20 cellular contexts compared by ENCODE assay signal in the genomic region with DNA sequence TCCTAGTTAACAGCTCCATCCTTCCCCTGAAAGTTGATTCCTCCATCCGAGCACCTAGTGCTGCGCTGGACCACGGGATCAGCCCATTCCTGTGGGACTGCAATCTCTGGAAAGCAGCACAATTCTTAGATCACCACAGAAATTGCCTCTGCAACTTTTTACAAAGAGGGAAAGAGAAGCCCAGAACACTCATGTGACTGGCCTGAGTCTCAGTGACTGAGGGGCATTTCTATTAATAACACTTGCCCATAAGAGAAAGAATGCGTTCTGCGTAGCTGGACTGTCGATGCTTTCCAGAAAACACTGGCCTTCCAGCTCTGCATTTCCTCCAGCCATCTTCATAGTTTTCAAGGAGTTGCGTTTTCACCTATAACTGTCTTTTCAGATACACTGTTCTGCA. TPM values are rescaled to one million over a fixed set of nuclear protein-coding genes. Genes with fewer than 3 reads are reported as not detected.
A peak's percentile ranks its signal among the peaks of the same experiment; 100 is the strongest.
DNase-seq lines count a peak whose midpoint lies in the region; ATAC-seq and TF ChIP-seq lines count a peak whose summit lies in the region.
"Had no signal": no experiment of that assay in that cellular context is flagged by ENCODE, and none has a peak within 500 bp of the region (broad histone marks: within the 10 kb centered on the region; RNA-seq: fewer than 3 reads in every experiment).

No MANE protein-coding gene starts in this region.

- intact Hi-C loops in left cardiac atrium (cut with DNase I) = no loop called here

- H3K4me3 ChIP-seq in coronary artery = peak overlapping the region; percentile 24
- H3K4me3 ChIP-seq in osteoblast (ENCODE audit: insufficient read depth, low read length) = no peak overlapping the region
- no peak overlapping the region for H3K4me3 ChIP-seq in H7 (ENCODE audit: insufficient read depth, low read depth, low read length)
- H3K4me3 ChIP-seq: hepatocyte, uterus had no signal

- H3K27me3 ChIP-seq in osteoblast (ENCODE audit: insufficient read depth, low read length) (no peaks in the 10 kb centered on the region), H7 (ENCODE audit: control insufficient read depth, insufficient read depth, low read length) (no peaks in the 10 kb centered on the region)
- H3K27me3 ChIP-seq: hepatocyte, uterus had no signal

- H3K36me3 ChIP-seq in osteoblast (ENCODE audit: insufficient read depth, low read length) (no peaks in the 10 kb centered on the region), H7 (replicated peaks; ENCODE audit: control insufficient read depth, insufficient read depth, low read length) (no peaks in the 10 kb centered on the region)
- H3K36me3 ChIP-seq: uterus had no signal

- H3K9me3 ChIP-seq in osteoblast (ENCODE audit: low read depth, low read length) = no peaks in the 10 kb centered on the region
- H3K9me3 ChIP-seq: uterus had no signal

- no peak overlapping the region for H3K4me2 ChIP-seq in osteoblast (ENCODE audit: insufficient read depth, low read length)
- H3K4me2 ChIP-seq: hepatocyte had no signal

- H3K27ac ChIP-seq in coronary artery = peak overlapping the region; percentile 77 to 87
- H3K27ac ChIP-seq in osteoblast (ENCODE audit: low read depth, low read length) = peak overlapping the region; percentile 77
- H3K27ac ChIP-seq: hepatocyte had no signal

- no peaks in the 10 kb centered on the region for H3K79me2 ChIP-seq in osteoblast (ENCODE audit: insufficient read depth, low read length)
- H3K79me2 ChIP-seq: hepatocyte had no signal

- no peaks in the 10 kb centered on the region for H4K20me1 ChIP-seq in osteoblast (ENCODE audit: insufficient read depth, low read length)

- TF ChIP-seq CTCF in coronary artery (IDR thresholded peaks at IDR 0.05) = no peak
- no peak for TF ChIP-seq CTCF in osteoblast (IDR thresholded peaks at IDR 0.05; ENCODE audit: extremely low read depth, low read depth, low read length)

- DNase-seq in EH (ENCODE audit: low read depth) = peak; percentile 10
- no peak for DNase-seq in coronary artery (ENCODE audit: low spot score)
- DNase-seq in left cardiac atrium = no peak
- DNase-seq in osteoblast (ENCODE audit: insufficient read length, low spot score, missing footprints) = no peak
- DNase-seq in kidney glomerular epithelial cell (lab: John Stamatoyannopoulos, UW) = no peak
- DNase-seq in H7 = no peak
- no peak for DNase-seq in NCI-H2227 (lab: John Stamatoyannopoulos, UW; ENCODE audit: unreplicated experiment)
- DNase-seq: activated CD4-positive, alpha-beta memory T cell treated with anti-CD3 and anti-CD28 coated beads, Interleukin-2, amount 10 ng/mL, durations not matched to agents 7 days and 5 days; activated T-cell treated with anti-CD3 and anti-CD28 coated beads, Interleukin-2, amount 50 U/mL, for 72 hours; CD4-positive, alpha-beta T cell; DMS53; left colon; NCI-H2081; NCI-H526 treated with DMSO at 0.1 percent for 48 hours; stimulated activated naive CD8-positive, alpha-beta T cell treated with anti-CD3 and anti-CD28 coated beads, Interleukin-15, Interleukin-2, amounts not matched to agents 100 U/mL and 50 U/mL, for 24 hours; SW 1271; uterus had no signal

- ATAC-seq in left cardiac atrium (peak; percentile 63 to 84), esophagus mucosa (no peak)
- ATAC-seq: activated T-cell treated with anti-CD3 and anti-CD28 coated beads, Interleukin-2, amount 50 U/mL, for 72 hours; HCT116; left colon; stimulated activated naive CD8-positive, alpha-beta T cell treated with anti-CD3 and anti-CD28 coated beads, Interleukin-15, Interleukin-2, amounts not matched to agents 100 U/mL and 50 U/mL, for 24 hours had no signal

- no peak overlapping the region for H2AFZ ChIP-seq in osteoblast (ENCODE audit: low read length)
- H2AFZ ChIP-seq: hepatocyte had no signal

- H3K4me1 ChIP-seq in osteoblast (ENCODE audit: insufficient read depth, low read length) = peaks cover 33% of the 10 kb centered on the region
- H3K4me1 ChIP-seq: uterus had no signal

RNA-seq across cellular contexts. Expression of a gene that starts 18.3 kb away (rescaled TPM):
- total RNA-seq in left cardiac atrium (100 to 1,000 TPM; 273 to 352 TPM), osteoblast (23.5 and 29.5 TPM in 2 replicates), esophagus mucosa (43.4 TPM)
- 6.8 and 15.2 TPM in 2 replicates for total RNA-seq in H7 (2014; rRNA removed; shearing (Covaris generic))

RNA-seq across cellular contexts. Expression of a gene that starts 22.1 kb away (rescaled TPM):
- 10 to 100 TPM; 26.3 to 28.0 TPM for total RNA-seq in left cardiac atrium
- 22.1 and 25.7 TPM in 2 replicates for total RNA-seq in osteoblast
- 50.1 and 58.0 TPM in 2 replicates for total RNA-seq in H7 (2014; rRNA removed; shearing (Covaris generic))
- total RNA-seq in esophagus mucosa = 26.6 TPM

RNA-seq across cellular contexts. Expression of a gene that starts 56.3 kb away (rescaled TPM):
- total RNA-seq in left cardiac atrium (under 1 TPM; 0.26 to 0.65 TPM), osteoblast (0.29 TPM in 1 of 2 replicates, not detected in the other), esophagus mucosa (0.04 TPM)
- 0.07 and 0.11 TPM in 2 replicates for total RNA-seq in H7 (2014; rRNA removed; shearing (Covaris generic))
- total RNA-seq: activated CD4-positive, alpha-beta memory T cell treated with anti-CD3 and anti-CD28 coated beads, Interleukin-2, amount 10 ng/mL, durations not matched to agents 7 days and 5 days; CD4-positive, alpha-beta T cell; left colon; uterus had no signal
